In the genomic region with DNA sequence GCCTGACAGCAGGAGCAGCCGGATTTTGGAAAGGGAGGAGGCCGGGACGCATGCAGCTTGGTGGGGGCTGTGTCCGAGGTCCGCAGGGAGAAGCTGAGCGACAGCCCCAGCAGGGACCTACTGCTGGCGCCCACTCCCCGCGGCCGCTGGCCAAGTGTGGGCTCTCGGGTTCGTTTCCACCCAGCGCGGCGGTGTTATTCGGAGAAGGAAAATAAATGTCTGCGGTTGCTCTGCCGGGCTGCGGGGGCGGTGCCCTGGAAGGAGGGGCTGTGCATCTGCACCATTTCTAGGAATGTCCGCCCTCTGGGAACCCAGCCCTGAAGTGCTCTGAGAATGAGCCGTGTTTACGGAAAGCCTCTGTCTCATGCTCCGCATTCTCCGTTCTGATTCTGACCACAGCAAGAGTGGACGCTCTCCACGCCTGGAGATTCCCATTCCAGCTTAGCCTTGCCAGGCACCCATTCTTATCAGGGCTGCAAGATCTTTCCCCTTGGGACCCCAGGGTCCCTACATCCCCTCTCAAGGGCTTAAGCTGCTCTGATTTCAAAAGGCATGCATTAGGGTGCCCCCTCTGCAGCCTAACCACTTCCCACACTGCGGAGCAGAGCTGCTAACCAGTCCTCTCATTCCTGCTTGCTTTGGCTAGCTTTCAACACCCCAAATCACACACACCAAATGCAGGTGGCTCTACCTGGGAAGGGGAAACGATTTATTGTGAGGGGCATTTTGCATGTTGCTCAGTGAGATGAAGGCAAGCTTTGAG, we compare ENCODE assay signal across 8 cellular contexts.
DNase-seq lines count a peak whose midpoint lies in the region; ATAC-seq and TF ChIP-seq lines count a peak whose summit lies in the region.

No MANE protein-coding gene starts in this region.

- DNase-seq in activated CD4-positive, alpha-beta T cell treated with anti-CD3 and anti-CD28 coated beads for 36 hours: peak; percentile 49
- DNase-seq in activated CD4-positive, alpha-beta T cell treated with anti-CD3 and anti-CD28 coated beads, Interleukin-2, amount 50 U/mL, for 1 hour: no peak
- DNase-seq in gastrocnemius medialis (peak; percentile 36 to 53), OCI-M1 (lab: John Stamatoyannopoulos, UW) (no peak)

- H3K9me3 ChIP-seq in iPS-15b (ENCODE audit: control insufficient read depth, insufficient read depth, low read length) (no peaks in the 10 kb centered on the region), gastrocnemius medialis (no peaks in the 10 kb centered on the region)

- H3K9me3 Mint-ChIP-seq in activated CD4-positive, alpha-beta T cell treated with anti-CD3 and anti-CD28 coated beads for 36 hours (ENCODE audit: low read depth): no peaks in the 10 kb centered on the region
- no peaks in the 10 kb centered on the region for H3K9me3 Mint-ChIP-seq in brain

- no peak overlapping the region for H3K9ac ChIP-seq in iPS-15b (ENCODE audit: low read depth, low read length)

- no peaks in the 10 kb centered on the region for H3K36me3 Mint-ChIP-seq in activated CD4-positive, alpha-beta T cell treated with anti-CD3 and anti-CD28 coated beads for 36 hours (ENCODE audit: low read depth)
- H3K36me3 Mint-ChIP-seq in brain: no peaks in the 10 kb centered on the region

- H3K36me3 ChIP-seq in iPS-15b (ENCODE audit: control insufficient read depth, insufficient read depth, low read length) (no peaks in the 10 kb centered on the region), gastrocnemius medialis (no peaks in the 10 kb centered on the region)

- no peak overlapping the region for H3K27ac Mint-ChIP-seq in activated CD4-positive, alpha-beta T cell treated with anti-CD3 and anti-CD28 coated beads for 36 hours
- peak overlapping the region; percentile 25 to 81 (median 71) for H3K27ac Mint-ChIP-seq in brain

- peaks cover 4% of the 10 kb centered on the region for H3K4me1 Mint-ChIP-seq in activated CD4-positive, alpha-beta T cell treated with anti-CD3 and anti-CD28 coated beads for 36 hours
- peaks cover 33% of the 10 kb centered on the region for H3K4me1 Mint-ChIP-seq in brain

- no peak overlapping the region for H3K4me3 Mint-ChIP-seq in activated CD4-positive, alpha-beta T cell treated with anti-CD3 and anti-CD28 coated beads for 36 hours
- H3K4me3 Mint-ChIP-seq in brain: peak overlapping the region; percentile 76 to 87 (median 85)

- peaks cover 14% of the 10 kb centered on the region for H3K27me3 ChIP-seq in iPS-15b (ENCODE audit: control insufficient read depth, insufficient read depth, low read length)
- H3K27me3 ChIP-seq in gastrocnemius medialis: peaks cover 0 to 12% (median 0%) of the 10 kb centered on the region in 3 donors

- no peak for TF ChIP-seq POLR2A in gastrocnemius medialis (IDR thresholded peaks at IDR 0.05)

- POLR2A ChIA-PET in activated CD4-positive, alpha-beta T cell treated with anti-CD3 and anti-CD28 coated beads for 36 hours (lab: Charles Lee): no interaction called here

- H3K4me3 ChIP-seq in iPS-15b (ENCODE audit: low read depth, low read length) (peak overlapping the region; percentile 68), gastrocnemius medialis (peak overlapping the region; percentile 26 to 46 (median 42))

- ATAC-seq in activated CD4-positive, alpha-beta T cell treated with anti-CD3 and anti-CD28 coated beads for 36 hours: peak; percentile 69
- peak; percentile 78 to 81 for ATAC-seq in gastrocnemius medialis
- ATAC-seq in HG02763 (IDR thresholded peaks at IDR 0.05; ENCODE audit: unreplicated experiment): no peak
- ATAC-seq in GM19463 (IDR thresholded peaks at IDR 0.05; ENCODE audit: unreplicated experiment): no peak

- peak overlapping the region in 3 of 4 donors; percentile 26 to 40 (median 33) for H3K27ac ChIP-seq in gastrocnemius medialis

- intact Hi-C loops in activated CD4-positive, alpha-beta T cell treated with anti-CD3 and anti-CD28 coated beads for 36 hours (cut with DNase I, micrococcal nuclease): no loop called here
- intact Hi-C loops in gastrocnemius medialis (cut with DNase I; ENCODE audit: low total_unique reads): no loop called here

- CTCF ChIA-PET in activated CD4-positive, alpha-beta T cell treated with anti-CD3 and anti-CD28 coated beads for 36 hours (lab: Charles Lee): no interaction called here

- in situ Hi-C loops in gastrocnemius medialis (cut with MboI; ENCODE audit: low sequenced_read_pairs in 4 of 4): no loop called here

- TF ChIP-seq CTCF in brain (conservative IDR thresholded peaks at IDR 0.05) (no peak), gastrocnemius medialis (IDR thresholded peaks at IDR 0.05 in 4 of 5, conservative IDR thresholded peaks at IDR 0.05 in 1 of 5) (no peak)

- H3K27me3 Mint-ChIP-seq in activated CD4-positive, alpha-beta T cell treated with anti-CD3 and anti-CD28 coated beads for 36 hours: peaks cover 18% of the 10 kb centered on the region
- peaks cover 7% of the 10 kb centered on the region for H3K27me3 Mint-ChIP-seq in brain

- H3K4me1 ChIP-seq in iPS-15b (ENCODE audit: control insufficient read depth, insufficient read depth, low read length) (no peaks in the 10 kb centered on the region), gastrocnemius medialis (peaks cover 6 to 10% of the 10 kb centered on the region in 2 donors)

Comparison
In these comparisons a context has a peak if more than half of its experiments do, and no peak if none do; other contexts are left out.
1. DNase-seq: peak in activated CD4-positive, alpha-beta T cell treated with anti-CD3 and anti-CD28 coated beads for 36 hours (single experiment) and gastrocnemius medialis (2 of 2); none in activated CD4-positive, alpha-beta T cell treated with anti-CD3 and anti-CD28 coated beads, Interleukin-2, amount 50 U/mL, for 1 hour (single experiment) and OCI-M1 (single experiment).
2. ATAC-seq: peak in activated CD4-positive, alpha-beta T cell treated with anti-CD3 and anti-CD28 coated beads for 36 hours (single experiment) and gastrocnemius medialis (2 of 2); none in HG02763 (single experiment) and GM19463 (single experiment).